8 cellular contexts compared by ENCODE assay signal in genomic region chr3:28667646-28668376, GRCh38.
DNase-seq lines count a peak whose midpoint lies in the region; ATAC-seq and TF ChIP-seq lines count a peak whose summit lies in the region.

No MANE protein-coding gene starts in this region.

- no peak overlapping the region for H3K4me3 Mint-ChIP-seq in WTC11

- H3K79me1 ChIP-seq in mesenchymal stem cell (replicated peaks; ENCODE audit: low read length, poor library complexity, severe bottlenecking), result no peaks in the 10 kb centered on the region

- no peak overlapping the region for H2BK5ac ChIP-seq in mesenchymal stem cell (ENCODE audit: low read depth, low read length, poor library complexity, severe bottlenecking)

- no peak overlapping the region for H3K9ac ChIP-seq in mesenchymal stem cell (ENCODE audit: low read length)

- no peak overlapping the region for H3K18ac ChIP-seq in mesenchymal stem cell (ENCODE audit: low read depth in 1 of 2, low read length in 2 of 2)

- H3K27ac Mint-ChIP-seq in WTC11, result no peak overlapping the region

- H3K9me3 Mint-ChIP-seq in WTC11, result no peaks in the 10 kb centered on the region

- no peak overlapping the region for H2BK120ac ChIP-seq in mesenchymal stem cell (ENCODE audit: low read depth, low read length)

- H2BK15ac ChIP-seq in mesenchymal stem cell (ENCODE audit: low read depth, poor library complexity, severe bottlenecking), result no peak overlapping the region

- no peak overlapping the region for H3K4ac ChIP-seq in mesenchymal stem cell (ENCODE audit: low read depth in 1 of 2, low read length in 2 of 2)

- H3K14ac ChIP-seq in mesenchymal stem cell (ENCODE audit: low read length in 2 of 2), result no peak overlapping the region

- H2BK12ac ChIP-seq in mesenchymal stem cell (ENCODE audit: low read length in 2 of 2), result no peak overlapping the region

- H3K36me3 ChIP-seq in BJ (ENCODE audit: control insufficient read depth, insufficient read depth, low read length) (no peaks in the 10 kb centered on the region), mesenchymal stem cell (ENCODE audit: control insufficient read depth in 1 of 2, insufficient read depth in 2 of 2, low read depth in 1 of 2, low read length in 2 of 2) (no peaks in the 10 kb centered on the region)

- CTCF ChIA-PET in BJ (lab: Yijun Ruan, JAX) (interaction anchor here (0.6 to 1.7 kb wide), 16 partner anchors 9 to 1090 kb away, joined by 3 to 9 read pairs (median 3); no protein-coding TSS in a partner anchor), WTC11 (lab: Charles Lee) (interaction anchor here (0.5 to 1.8 kb wide), 68 partner anchors 9 to 1592 kb away, joined by 3 to 26 read pairs (median 4); no protein-coding TSS in a partner anchor)

- no peaks in the 10 kb centered on the region for H3K4me1 ChIP-seq in mesenchymal stem cell (ENCODE audit: control insufficient read depth, insufficient read depth, low read depth, low read length)

- DNase-seq in BJ (ENCODE audit: low read depth) (no peak), NCI-H2196 treated with DMSO at 0.1 percent for 48 hours (lab: John Stamatoyannopoulos, UW; ENCODE audit: unreplicated experiment) (peak; percentile 12), WTC11 (ENCODE audit: low spot score) (peak; percentile 78), ecto neural progenitor cell (ENCODE audit: low spot score) (peak; percentile 73), mesenchymal stem cell (peak; percentile 66)
- peak; percentile 4 to 12 for DNase-seq in stimulated activated CD8-positive, alpha-beta memory T cell treated with anti-CD3 and anti-CD28 coated beads, Interleukin-7, amount 100 ng/mL, for 48 hours (ENCODE audit: extremely low read depth in 1 of 2, low read depth in 1 of 2)

- H3K23ac ChIP-seq in mesenchymal stem cell (ENCODE audit: low read length in 2 of 2), result no peak overlapping the region

- H2AK5ac ChIP-seq in mesenchymal stem cell (ENCODE audit: low read length, severe bottlenecking), result no peak overlapping the region

- H2AFZ ChIP-seq in mesenchymal stem cell (ENCODE audit: low read depth, low read length), result no peak overlapping the region

- H3K4me3 ChIP-seq in BJ (ENCODE audit: low read depth, low read length), result no peak overlapping the region
- no peak overlapping the region for H3K4me3 ChIP-seq in mesenchymal stem cell (ENCODE audit: insufficient read depth in 1 of 2, low read depth in 1 of 2, low read length in 2 of 2)

- POLR2A ChIA-PET in BJ (lab: Charles Lee) (no interaction called here), WTC11 (lab: Charles Lee) (interaction anchor here (1.0 to 1.1 kb wide), 2 partner anchors 10 to 92 kb away, joined by 3 read pairs; no protein-coding TSS in a partner anchor)

- H3K27me3 ChIP-seq in BJ (ENCODE audit: control insufficient read depth, insufficient read depth, low read length) (no peaks in the 10 kb centered on the region), mesenchymal stem cell (ENCODE audit: control insufficient read depth in 1 of 2, insufficient read depth in 1 of 2, low read length in 2 of 2) (peaks cover 0 to 4% of the 10 kb centered on the region in 2 experiments)

- H4K91ac ChIP-seq in mesenchymal stem cell (ENCODE audit: low read length), result no peak overlapping the region

- H3K4me2 ChIP-seq in mesenchymal stem cell (ENCODE audit: low read length, poor library complexity, severe bottlenecking), result no peak overlapping the region

- H3K27ac ChIP-seq in mesenchymal stem cell (ENCODE audit: low read length, poor library complexity, severe bottlenecking), result no peak overlapping the region

- TF ChIP-seq CTCF in BJ (IDR thresholded peaks at IDR 0.05; ENCODE audit: insufficient read depth, low read depth, low read length) (peak; percentile 83), WTC11 (IDR thresholded peaks at IDR 0.05) (peak; percentile 75)

- 62% methylated on average over 4 of the region's 4 CpGs for WGBS in mesenchymal stem cell

- ATAC-seq in GM18870 (IDR thresholded peaks at IDR 0.05; ENCODE audit: unreplicated experiment) (peak; percentile 89), HG03060 (IDR thresholded peaks at IDR 0.05; ENCODE audit: low read depth, unreplicated experiment) (peak; percentile 84), WTC11 (peak; percentile 96)

- peaks cover 24% of the 10 kb centered on the region for H3K4me1 Mint-ChIP-seq in WTC11

- H4K8ac ChIP-seq in mesenchymal stem cell (ENCODE audit: low read length), result no peak overlapping the region

- H3K36me3 Mint-ChIP-seq in WTC11, result no peaks in the 10 kb centered on the region

- H3K27me3 Mint-ChIP-seq in WTC11 (ENCODE audit: low read depth), result no peaks in the 10 kb centered on the region

- no peaks in the 10 kb centered on the region for H3K9me3 ChIP-seq in mesenchymal stem cell (ENCODE audit: control insufficient read depth, low read length)

TF ChIP-seq in WTC11, 78 proteins besides CTCF, POLR2A, EP300 and RAD21 (continues in another document):
- TF ChIP-seq GABPB1 (CRISPR knock-in tag; IDR thresholded peaks at IDR 0.05) (no peak), STAT6 (CRISPR knock-in tag; conservative IDR thresholded peaks at IDR 0.05; ENCODE audit: low read depth) (no peak), NR3C1 (CRISPR knock-in tag; conservative IDR thresholded peaks at IDR 0.05; ENCODE audit: low read depth) (no peak), MXD4 (CRISPR knock-in tag; IDR thresholded peaks at IDR 0.05; ENCODE audit: borderline replicate concordance) (no peak), AFF4 (CRISPR knock-in tag; IDR thresholded peaks at IDR 0.05; ENCODE audit: borderline replicate concordance) (no peak), ZNF219 (CRISPR knock-in tag; IDR thresholded peaks at IDR 0.05; ENCODE audit: borderline replicate concordance) (no peak)
